Comparison of ENCODE assay signal across 25 cellular contexts in genomic region chr18:11713756-11714155, GRCh38. TPM values are rescaled to one million over a fixed set of nuclear protein-coding genes. Genes with fewer than 3 reads are reported as not detected.
"Had no signal": no experiment of that assay in that cellular context is flagged by ENCODE, and none has a peak within 500 bp of the region (broad histone marks: within the 10 kb centered on the region; RNA-seq: fewer than 3 reads in every experiment).

No MANE protein-coding gene starts in this region.

- ATAC-seq: activated CD4-positive, alpha-beta T cell treated with anti-CD3 and anti-CD28 coated beads for 36 hours; gastroesophageal sphincter; heart left ventricle; left lobe of liver; lower lobe of right lung; naive thymus-derived CD8-positive, alpha-beta T cell; sciatic nerve; upper lobe of right lung had no signal

- H3K36me3 Mint-ChIP-seq: activated naive CD8-positive, alpha-beta T cell treated with anti-CD3 and anti-CD28 coated beads, Interleukin-2, amount 10 ng/mL, durations not matched to agents 7 days and 5 days; immature natural killer cell had no signal

- H3K4me1 ChIP-seq: gastroesophageal sphincter, heart left ventricle, lower lobe of right lung, upper lobe of right lung had no signal

- H2AFZ ChIP-seq: neural progenitor cell had no signal

- H3K4me3 Mint-ChIP-seq: activated B cell treated with CpG ODN at 0.5 μM for 24 hours; activated CD4-positive, alpha-beta T cell treated with anti-CD3 and anti-CD28 coated beads for 36 hours; activated naive CD4-positive, alpha-beta T cell treated with anti-CD3 and anti-CD28 coated beads for 36 hours; activated naive CD8-positive, alpha-beta T cell treated with anti-CD3 and anti-CD28 coated beads, Interleukin-2, amount 10 ng/mL, durations not matched to agents 7 days and 5 days; immature natural killer cell; naive thymus-derived CD8-positive, alpha-beta T cell; neural progenitor cell had no signal

- H3K36me3 ChIP-seq: gastroesophageal sphincter, heart left ventricle, lower lobe of right lung, neural progenitor cell, upper lobe of right lung had no signal

- H3K4me2 ChIP-seq: neural progenitor cell had no signal

- DNase-seq: activated B cell treated with CpG ODN at 0.5 μM for 24 hours; activated CD4-positive, alpha-beta T cell treated with anti-CD3 and anti-CD28 coated beads for 36 hours; activated CD4-positive, alpha-beta T cell treated with anti-CD3 and anti-CD28 coated beads, Interleukin-2, amount 50 U/mL, for 4 hours; activated CD8-positive, alpha-beta memory T cell treated with anti-CD3 and anti-CD28 coated beads, Interleukin-2, amount 50 U/mL, for 48 hours; activated effector memory CD4-positive, alpha-beta T cell treated with Interleukin-2 at 50 U/mL for 16 hours; activated naive CD4-positive, alpha-beta T cell treated with anti-CD3 and anti-CD28 coated beads for 36 hours; activated naive CD8-positive, alpha-beta T cell treated with anti-CD3 and anti-CD28 coated beads, Interleukin-2, amount 10 ng/mL, durations not matched to agents 7 days and 5 days; activated T-cell treated with anti-CD3 and anti-CD28 coated beads, Interleukin-2, amount 50 U/mL, for 48 hours; amygdala; cortex of kidney; heart left ventricle; immature natural killer cell; lower lobe of right lung; naive thymus-derived CD8-positive, alpha-beta T cell; posterior cingulate gyrus; small intestine; stimulated activated CD4-positive, alpha-beta T cell treated with anti-CD3 and anti-CD28 coated beads, Interleukin-4, amount 100 ng/mL, for 1 hour; stimulated activated naive CD4-positive, alpha-beta T cell treated with Interleukin-2 at 50 U/mL for 16 hours; T-helper 9 cell; upper lobe of right lung had no signal

- H3K9me3 ChIP-seq: lower lobe of right lung, upper lobe of right lung had no signal

- H3K27ac Mint-ChIP-seq: activated B cell treated with CpG ODN at 0.5 μM for 24 hours; activated CD4-positive, alpha-beta T cell treated with anti-CD3 and anti-CD28 coated beads for 36 hours; activated naive CD4-positive, alpha-beta T cell treated with anti-CD3 and anti-CD28 coated beads for 36 hours; activated naive CD8-positive, alpha-beta T cell treated with anti-CD3 and anti-CD28 coated beads, Interleukin-2, amount 10 ng/mL, durations not matched to agents 7 days and 5 days; immature natural killer cell had no signal

- H3K4me3 ChIP-seq: gastroesophageal sphincter, heart left ventricle, lower lobe of right lung, neural progenitor cell, upper lobe of right lung had no signal

- H3K9ac ChIP-seq: neural progenitor cell had no signal

- H3K27ac ChIP-seq: epithelial cell of prostate, gastroesophageal sphincter, heart left ventricle, lower lobe of right lung, neural progenitor cell, upper lobe of right lung had no signal

- H3K4me1 Mint-ChIP-seq: activated B cell treated with CpG ODN at 0.5 μM for 24 hours; activated CD4-positive, alpha-beta T cell treated with anti-CD3 and anti-CD28 coated beads for 36 hours; activated naive CD8-positive, alpha-beta T cell treated with anti-CD3 and anti-CD28 coated beads, Interleukin-2, amount 10 ng/mL, durations not matched to agents 7 days and 5 days; immature natural killer cell; naive thymus-derived CD8-positive, alpha-beta T cell had no signal

- H3K27me3 ChIP-seq: gastroesophageal sphincter, neural progenitor cell, upper lobe of right lung had no signal

RNA-seq across cellular contexts. Expression of gene GNAL, which starts 24.7 kb away (rescaled TPM):
- total RNA-seq: activated B cell treated with CpG ODN at 0.5 μM for 24 hours had no signal
